14 cellular contexts compared by ENCODE assay signal in the genomic region with DNA sequence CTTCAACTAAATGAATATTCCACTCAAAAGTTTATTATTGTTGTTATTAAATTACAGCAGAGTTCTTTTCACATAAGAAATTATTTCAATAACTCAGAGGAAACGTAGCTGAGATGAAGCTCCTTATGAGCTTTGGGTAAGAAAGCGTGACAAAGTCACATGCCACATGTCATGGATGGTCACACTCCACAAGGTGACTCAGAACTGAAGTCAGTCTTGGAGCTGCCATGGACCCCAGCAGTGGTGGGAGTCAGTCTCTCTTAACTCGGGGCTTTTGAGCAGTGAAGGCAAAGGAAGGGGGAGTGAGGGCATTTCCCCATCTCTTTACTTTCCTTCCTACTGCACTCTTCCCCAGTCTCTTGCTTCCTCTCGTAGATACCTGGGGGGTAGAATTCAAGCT.
DNase-seq lines count a peak whose midpoint lies in the region; ATAC-seq lines count a peak whose summit lies in the region.
"Had no signal": no experiment of that assay in that cellular context is flagged by ENCODE, and none has a peak within 500 bp of the region (broad histone marks: within the 10 kb centered on the region; RNA-seq: fewer than 3 reads in every experiment).

No MANE protein-coding gene starts in this region.

- intact Hi-C loops in head of caudate nucleus (cut with DNase I): no loop called here

- DNase-seq in kidney tubule cell (ENCODE audit: low spot score) (peak; percentile 38), NCI-H69 (lab: John Stamatoyannopoulos, UW) (no peak), mesenteric fat pad (ENCODE audit: low spot score) (no peak), head of caudate nucleus (no peak), NCI-H1105 (lab: John Stamatoyannopoulos, UW) (no peak)
- DNase-seq: activated CD4-positive, alpha-beta T cell treated with anti-CD3 and anti-CD28 coated beads for 4 hours; activated naive CD4-positive, alpha-beta T cell treated with Interleukin-2 at 50 U/mL for 16 hours; Calu3; NCI-H1930; NCI-H526 treated with DMSO at 0.1 percent for 48 hours; T-helper 9 cell had no signal

- ATAC-seq in GM18867 (IDR thresholded peaks at IDR 0.05; ENCODE audit: unreplicated experiment) (peak; percentile 53), GM21390 (IDR thresholded peaks at IDR 0.05; ENCODE audit: unreplicated experiment) (peak; percentile 72), HG03103 (IDR thresholded peaks at IDR 0.05; ENCODE audit: low read depth, unreplicated experiment) (peak; percentile 80)
